In genomic region chr6:136324981-136325380, GRCh38 we compare ENCODE assay signal across 19 cellular contexts. TPM values are rescaled to one million over a fixed set of nuclear protein-coding genes. Genes with fewer than 3 reads are reported as not detected.
A peak's percentile ranks its signal among the peaks of the same experiment; 100 is the strongest.
DNase-seq lines count a peak whose midpoint lies in the region; ATAC-seq and TF ChIP-seq lines count a peak whose summit lies in the region.
"Had no signal": no experiment of that assay in that cellular context is flagged by ENCODE, and none has a peak within 500 bp of the region (broad histone marks: within the 10 kb centered on the region; RNA-seq: fewer than 3 reads in every experiment).

No MANE protein-coding gene starts in this region.

- 74 to 84% methylated on average over 3 to 4 of the region's 4 CpGs for WGBS in endodermal cell (ENCODE audit: insufficient coverage in 1 of 2, insufficient read length in 1 of 2), 2 experiments

- H3K36me3 Mint-ChIP-seq in GM23338 (ENCODE audit: low read depth) (no peaks in the 10 kb centered on the region), endodermal cell (ENCODE audit: low read depth) (no peaks in the 10 kb centered on the region)
- no peaks in the 10 kb centered on the region for H3K36me3 Mint-ChIP-seq in activated CD4-positive, alpha-beta T cell treated with anti-CD3 and anti-CD28 coated beads, Interleukin-2, amount 10 ng/mL, durations not matched to agents 7 days and 5 days (ENCODE audit: low read depth)
- H3K36me3 Mint-ChIP-seq: activated CD4-positive, alpha-beta memory T cell treated with anti-CD3 and anti-CD28 coated beads for 36 hours; activated naive CD4-positive, alpha-beta T cell treated with anti-CD3 and anti-CD28 coated beads, Interleukin-2, amount 50 U/mL, for 24 hours; brain had no signal

- H3K9me2 ChIP-seq in GM23338 (ENCODE audit: insufficient read depth) (no peaks in the 10 kb centered on the region), neural cell (ENCODE audit: insufficient read depth, low read length) (no peaks in the 10 kb centered on the region), Karpas-422 (replicated peaks; ENCODE audit: insufficient read depth, low read length) (no peaks in the 10 kb centered on the region)

- peak; percentile 32; the same call in 1 of the 3 replicates for ATAC-seq in GM23338
- ATAC-seq: activated T-cell treated with anti-CD3 and anti-CD28 coated beads, Interleukin-2, amount 50 U/mL, for 4 hours had no signal

- H3K36me3 ChIP-seq in GM23338 (ENCODE audit: insufficient read depth) (no peaks in the 10 kb centered on the region), endodermal cell (ENCODE audit: control insufficient read depth, insufficient read depth, low read length) (no peaks in the 10 kb centered on the region), neural cell (ENCODE audit: insufficient read depth, low read length) (no peaks in the 10 kb centered on the region), Karpas-422 (ENCODE audit: insufficient read depth, low read length) (no peaks in the 10 kb centered on the region)
- H3K36me3 ChIP-seq: BE2C, Peyer's patch, thoracic aorta had no signal

- POLR2A ChIA-PET in activated CD4-positive, alpha-beta T cell treated with anti-CD3 and anti-CD28 coated beads, Interleukin-2, amount 10 ng/mL, durations not matched to agents 7 days and 5 days (lab: Charles Lee) = no interaction called here

- no peaks in the 10 kb centered on the region for H3K79me2 ChIP-seq in GM23338 (replicated peaks; ENCODE audit: insufficient read depth)
- no peaks in the 10 kb centered on the region for H3K79me2 ChIP-seq in neural cell (replicated peaks; ENCODE audit: insufficient read depth, low read length)
- H3K79me2 ChIP-seq in Karpas-422 (ENCODE audit: low read length) = no peaks in the 10 kb centered on the region

- TF ChIP-seq RAD21 in neural cell (conservative IDR thresholded peaks at IDR 0.05) = peak; percentile 35

- H3K4me3 Mint-ChIP-seq in GM23338 = no peak overlapping the region
- no peak overlapping the region for H3K4me3 Mint-ChIP-seq in endodermal cell
- no peak overlapping the region for H3K4me3 Mint-ChIP-seq in activated CD4-positive, alpha-beta T cell treated with anti-CD3 and anti-CD28 coated beads, Interleukin-2, amount 10 ng/mL, durations not matched to agents 7 days and 5 days
- H3K4me3 Mint-ChIP-seq: activated CD4-positive, alpha-beta memory T cell treated with anti-CD3 and anti-CD28 coated beads for 36 hours; activated naive CD4-positive, alpha-beta T cell treated with anti-CD3 and anti-CD28 coated beads, Interleukin-2, amount 50 U/mL, for 24 hours; activated T-cell treated with anti-CD3 and anti-CD28 coated beads, Interleukin-2, amount 50 U/mL, for 4 hours had no signal

- peak overlapping the region; percentile 76; the same call in 1 of the 2 replicates for H2AFZ ChIP-seq in GM23338
- H2AFZ ChIP-seq in neural cell (ENCODE audit: low read depth, low read length) = peak overlapping the region; percentile 81
- no peak overlapping the region for H2AFZ ChIP-seq in Karpas-422 (ENCODE audit: low read length)

- H3K9me3 ChIP-seq in endodermal cell (ENCODE audit: control insufficient read depth, low read length) (no peaks in the 10 kb centered on the region), neural cell (ENCODE audit: low read length) (no peaks in the 10 kb centered on the region), Karpas-422 (ENCODE audit: low read length) (no peaks in the 10 kb centered on the region)
- H3K9me3 ChIP-seq: BE2C, Peyer's patch, thoracic aorta had no signal

- H3F3A ChIP-seq in GM23338 (replicated peaks; ENCODE audit: low read depth) (no peaks in the 10 kb centered on the region), neural cell (ENCODE audit: insufficient read depth, low read length, poor library complexity, severe bottlenecking) (peaks cover 16% of the 10 kb centered on the region)

- no peak overlapping the region for H3K9ac ChIP-seq in endodermal cell (ENCODE audit: extremely low read depth, low read length, poor library complexity, severe bottlenecking)
- peak overlapping the region; percentile 72 for H3K9ac ChIP-seq in neural cell (ENCODE audit: low read length)
- H3K9ac ChIP-seq in Karpas-422 (ENCODE audit: low read length) = no peak overlapping the region

- CTCF ChIA-PET in activated CD4-positive, alpha-beta T cell treated with anti-CD3 and anti-CD28 coated beads, Interleukin-2, amount 10 ng/mL, durations not matched to agents 7 days and 5 days (lab: Charles Lee) = interaction anchor here (0.5 to 1.3 kb wide), 2 partner anchors 9 to 874 kb away, joined by 3 to 5 read pairs; no protein-coding TSS in a partner anchor

- H3K4me1 Mint-ChIP-seq in GM23338 (no peaks in the 10 kb centered on the region), endodermal cell (peaks cover 4% of the 10 kb centered on the region)
- no peaks in the 10 kb centered on the region for H3K4me1 Mint-ChIP-seq in activated CD4-positive, alpha-beta T cell treated with anti-CD3 and anti-CD28 coated beads, Interleukin-2, amount 10 ng/mL, durations not matched to agents 7 days and 5 days
- H3K4me1 Mint-ChIP-seq: activated naive CD4-positive, alpha-beta T cell treated with anti-CD3 and anti-CD28 coated beads, Interleukin-2, amount 50 U/mL, for 24 hours had no signal

- no peak overlapping the region for H3K4me2 ChIP-seq in GM23338
- peak overlapping the region; percentile 75 for H3K4me2 ChIP-seq in neural cell (ENCODE audit: low read length)
- H3K4me2 ChIP-seq in Karpas-422 (ENCODE audit: low read depth, low read length, poor library complexity, severe bottlenecking) = no peak overlapping the region

- no peaks in the 10 kb centered on the region for H3K9me3 Mint-ChIP-seq in GM23338
- H3K9me3 Mint-ChIP-seq in endodermal cell = no peaks in the 10 kb centered on the region
- no peaks in the 10 kb centered on the region for H3K9me3 Mint-ChIP-seq in activated CD4-positive, alpha-beta T cell treated with anti-CD3 and anti-CD28 coated beads, Interleukin-2, amount 10 ng/mL, durations not matched to agents 7 days and 5 days
- H3K9me3 Mint-ChIP-seq: activated CD4-positive, alpha-beta memory T cell treated with anti-CD3 and anti-CD28 coated beads for 36 hours; activated naive CD4-positive, alpha-beta T cell treated with anti-CD3 and anti-CD28 coated beads, Interleukin-2, amount 50 U/mL, for 24 hours; activated T-cell treated with anti-CD3 and anti-CD28 coated beads, Interleukin-2, amount 50 U/mL, for 4 hours; brain had no signal

- TF ChIP-seq EP300 in neural cell (conservative IDR thresholded peaks at IDR 0.05; ENCODE audit: poor library complexity, severe bottlenecking) = peak; percentile 65

- DNase-seq in GM23338 (ENCODE audit: low spot score) (no peak), NCI-H2227 treated with DMSO at 0.1 percent for 48 hours (lab: John Stamatoyannopoulos, UW) (peak; percentile 19), endodermal cell (no peak), EL (no peak), Karpas-422 (no peak), HUDEP-2 (lab: John Stamatoyannopoulos, UW; ENCODE audit: unreplicated experiment in 76 of 76) (no peak)
- DNase-seq in activated CD4-positive, alpha-beta T cell treated with anti-CD3 and anti-CD28 coated beads, Interleukin-2, amount 10 ng/mL, durations not matched to agents 7 days and 5 days = no peak
- DNase-seq: activated CD4-positive, alpha-beta memory T cell treated with anti-CD3 and anti-CD28 coated beads for 36 hours; activated T-cell treated with anti-CD3 and anti-CD28 coated beads, Interleukin-2, amount 50 U/mL, for 4 hours; BE2C; NCI-H1930; NCI-H524; Peyer's patch; stimulated activated CD4-positive, alpha-beta T cell treated with anti-CD3 and anti-CD28 coated beads, Interleukin-4, amount 100 ng/mL, for 4 hours; stimulated activated CD8-positive, alpha-beta memory T cell treated with anti-CD3 and anti-CD28 coated beads, Interleukin-4, amount 100 ng/mL, for 48 hours had no signal

- H3K4me1 ChIP-seq in GM23338 (ENCODE audit: insufficient read depth) (no peaks in the 10 kb centered on the region), endodermal cell (ENCODE audit: control insufficient read depth, insufficient read depth, low read length) (no peaks in the 10 kb centered on the region), Karpas-422 (ENCODE audit: low read length) (peaks cover 7% of the 10 kb centered on the region; the same call in 1 of the 2 replicates)
- H3K4me1 ChIP-seq: Peyer's patch had no signal

- H3K4me3 ChIP-seq in GM23338 = no peak overlapping the region
- H3K4me3 ChIP-seq in endodermal cell (ENCODE audit: low read length) = no peak overlapping the region
- H3K4me3 ChIP-seq in neural cell (ENCODE audit: low read length) = peak overlapping the region; percentile 55
- no peak overlapping the region for H3K4me3 ChIP-seq in Karpas-422 (ENCODE audit: low read length)
- H3K4me3 ChIP-seq: Peyer's patch, thoracic aorta had no signal

- no peaks in the 10 kb centered on the region for H3K27me3 ChIP-seq in GM23338 (ENCODE audit: insufficient read depth)
- no peaks in the 10 kb centered on the region for H3K27me3 ChIP-seq in endodermal cell (ENCODE audit: control insufficient read depth, insufficient read depth, low read length, poor library complexity, severe bottlenecking)
- H3K27me3 ChIP-seq in neural cell (ENCODE audit: insufficient read depth, low read depth, low read length) = no peaks in the 10 kb centered on the region
- no peaks in the 10 kb centered on the region for H3K27me3 ChIP-seq in Karpas-422 (ENCODE audit: low read length)
- H3K27me3 ChIP-seq: BE2C, Peyer's patch had no signal

- H3K27me3 Mint-ChIP-seq in GM23338 (ENCODE audit: insufficient read depth, low read depth, poor library complexity) = no peaks in the 10 kb centered on the region
- peaks cover 2% of the 10 kb centered on the region for H3K27me3 Mint-ChIP-seq in endodermal cell (ENCODE audit: insufficient read depth)
- peaks cover 3% of the 10 kb centered on the region for H3K27me3 Mint-ChIP-seq in activated CD4-positive, alpha-beta T cell treated with anti-CD3 and anti-CD28 coated beads, Interleukin-2, amount 10 ng/mL, durations not matched to agents 7 days and 5 days
- H3K27me3 Mint-ChIP-seq: activated CD4-positive, alpha-beta memory T cell treated with anti-CD3 and anti-CD28 coated beads for 36 hours; activated naive CD4-positive, alpha-beta T cell treated with anti-CD3 and anti-CD28 coated beads, Interleukin-2, amount 50 U/mL, for 24 hours had no signal

- no peak for TF ChIP-seq CTCF in GM23338 (conservative IDR thresholded peaks at IDR 0.05; ENCODE audit: low read depth in 2 of 2)
- no peak for TF ChIP-seq CTCF in endodermal cell (conservative IDR thresholded peaks at IDR 0.05)
- no peak for TF ChIP-seq CTCF in neural cell (IDR thresholded peaks at IDR 0.05; ENCODE audit: poor library complexity, severe bottlenecking)

- no peak overlapping the region for H3K27ac ChIP-seq in GM23338 (ENCODE audit: low read depth)
- peak overlapping the region; percentile 94 for H3K27ac ChIP-seq in endodermal cell (ENCODE audit: low read depth, low read length)
- peak overlapping the region; percentile 98 for H3K27ac ChIP-seq in neural cell (ENCODE audit: low read length)
- no peak overlapping the region for H3K27ac ChIP-seq in Karpas-422 (ENCODE audit: low read length)
- H3K27ac ChIP-seq: thoracic aorta had no signal

- H4K20me1 ChIP-seq in GM23338 (replicated peaks; ENCODE audit: insufficient read depth) = no peaks in the 10 kb centered on the region
- no peaks in the 10 kb centered on the region for H4K20me1 ChIP-seq in neural cell (ENCODE audit: insufficient read depth)
- no peaks in the 10 kb centered on the region for H4K20me1 ChIP-seq in Karpas-422 (ENCODE audit: insufficient read depth, low read depth, low read length)

- H3K27ac Mint-ChIP-seq in GM23338 (no peak overlapping the region), endodermal cell (no peak overlapping the region)
- H3K27ac Mint-ChIP-seq in activated CD4-positive, alpha-beta T cell treated with anti-CD3 and anti-CD28 coated beads, Interleukin-2, amount 10 ng/mL, durations not matched to agents 7 days and 5 days = no peak overlapping the region
- H3K27ac Mint-ChIP-seq: activated CD4-positive, alpha-beta memory T cell treated with anti-CD3 and anti-CD28 coated beads for 36 hours; activated naive CD4-positive, alpha-beta T cell treated with anti-CD3 and anti-CD28 coated beads, Interleukin-2, amount 50 U/mL, for 24 hours; brain had no signal

RNA-seq across cellular contexts. Expression of gene BCLAF1, which starts 35.3 kb away (rescaled TPM):
- 133 and 141 TPM in 2 replicates for total RNA-seq in GM23338 (2014; rRNA removed; shearing (Covaris generic))
- polyA plus RNA-seq in GM23338 (2016; fragmentation: Nextera tagmentation; extraction: Ambion mirVana) (109 and 151 TPM in 2 replicates), neural cell (113 and 151 TPM in 2 replicates)
- 100 to 1,000 TPM; 130 to 194 TPM for total RNA-seq in endodermal cell
- 147 TPM for polyA plus RNA-seq in endodermal cell (2013, experiment 1 of 2)
- polyA plus RNA-seq in endodermal cell (2013, experiment 2 of 2) = 135 TPM
- polyA minus RNA-seq in neural cell = 299 and 365 TPM in 2 replicates
- total RNA-seq in Karpas-422 (2014; rRNA removed; shearing (Covaris generic); ENCODE audit: low replicate concordance) = 177 and 191 TPM in 2 replicates
- total RNA-seq in activated CD4-positive, alpha-beta T cell treated with anti-CD3 and anti-CD28 coated beads, Interleukin-2, amount 10 ng/mL, durations not matched to agents 7 days and 5 days = 100 to 1,000 TPM; 147 to 164 TPM

Comparison
In these comparisons a context has a peak if more than half of its experiments do, and no peak if none do; other contexts are left out.
1. H3K27ac ChIP-seq: peak in endodermal cell (single experiment) and neural cell (single experiment); none in GM23338 (single experiment) and Karpas-422 (single experiment).